19 cellular contexts compared by ENCODE assay signal in the genomic region with DNA sequence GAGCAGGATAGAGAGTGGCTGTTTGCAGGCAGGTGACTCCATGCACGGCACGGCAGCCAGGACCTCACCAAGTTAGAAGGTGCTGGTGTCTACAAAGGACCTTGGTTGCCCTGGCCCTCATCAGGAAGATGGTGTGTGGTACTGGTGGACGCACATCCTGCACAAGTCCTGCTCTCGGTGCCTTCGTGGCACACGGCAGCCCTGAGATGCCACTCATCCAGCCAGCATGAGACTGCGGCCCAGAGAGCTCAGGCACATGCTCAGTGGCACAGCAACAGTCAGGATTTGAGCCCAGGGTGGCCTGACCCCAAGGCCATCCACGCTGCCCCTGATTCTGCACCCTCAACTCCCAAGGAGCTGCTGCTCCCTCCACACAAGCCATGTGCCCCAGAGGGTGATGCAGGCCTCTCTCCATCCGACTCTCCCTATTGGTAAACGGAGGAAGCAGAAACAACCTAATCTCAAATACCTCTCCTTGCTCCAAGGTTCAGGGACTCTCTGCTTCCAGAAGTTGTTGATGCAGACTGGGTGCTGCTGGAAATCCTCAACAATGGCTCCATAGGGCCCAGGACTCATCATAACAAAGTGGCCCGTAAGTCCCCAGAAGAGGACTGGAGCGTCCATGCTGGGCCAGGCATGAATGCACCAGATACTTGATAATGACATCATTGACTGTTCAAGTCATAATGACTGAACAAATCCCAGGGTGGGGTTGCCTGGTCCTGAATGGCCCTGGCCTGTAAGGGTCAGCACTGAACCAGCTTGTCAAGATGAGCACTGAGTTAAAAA.
DNase-seq lines count a peak whose midpoint lies in the region; ATAC-seq, FAIRE-seq and TF ChIP-seq lines count a peak whose summit lies in the region.
"Had no signal": no experiment of that assay in that cellular context is flagged by ENCODE, and none has a peak within 500 bp of the region (broad histone marks: within the 10 kb centered on the region; RNA-seq: fewer than 3 reads in every experiment).

No MANE protein-coding gene starts in this region.

- no peak overlapping the region for H3K23ac ChIP-seq in H1 (ENCODE audit: insufficient read length)

- H3K9me3 ChIP-seq in H1 (ENCODE audit: insufficient read depth in 2 of 2, low read depth in 1 of 2, low read length in 1 of 2) (no peaks in the 10 kb centered on the region), sigmoid colon (peaks cover 0 to 6% (median 3%) of the 10 kb centered on the region in 4 donors)
- H3K9me3 ChIP-seq: HAP-1 had no signal

- H2BK120ac ChIP-seq in H1 (replicated peaks; ENCODE audit: low read depth, low read length): no peak overlapping the region

- no peak overlapping the region for H2AFZ ChIP-seq in H1 (ENCODE audit: low read length)

- H4K5ac ChIP-seq in H1 (ENCODE audit: insufficient read length, low read depth, low read length): no peak overlapping the region

- peaks cover 0 to 11% of the 10 kb centered on the region in 2 experiments; a peak in 1 of 4 replicates for H3K79me2 ChIP-seq in H1 (ENCODE audit: control insufficient read depth in 1 of 2, insufficient read depth in 2 of 2, low read length in 2 of 2)

- H3K27me3 Mint-ChIP-seq in activated CD8-positive, alpha-beta memory T cell treated with anti-CD3 and anti-CD28 coated beads, Interleukin-2, amount 10 ng/mL, durations not matched to agents 7 days and 5 days: peaks cover 23% of the 10 kb centered on the region

- H3K4me1 ChIP-seq in H1 (replicated peaks in 1 of 4; ENCODE audit: control insufficient read depth in 3 of 4, insufficient read depth in 4 of 4, low read length in 3 of 4) (peaks cover 0 to 5% (median 0%) of the 10 kb centered on the region in 4 experiments; a peak in 1 of 7 replicates), sigmoid colon (no peaks in the 10 kb centered on the region)
- H3K4me1 ChIP-seq: HAP-1 had no signal

- no peak overlapping the region for H3K18ac ChIP-seq in H1 (ENCODE audit: extremely low read depth, low read length)

- H4K20me1 ChIP-seq in H1 (replicated peaks in 1 of 2; ENCODE audit: control insufficient read depth in 1 of 2, insufficient read depth in 2 of 2, low read length in 2 of 2): peaks cover 1 to 4% of the 10 kb centered on the region in 2 experiments

- H3K27ac Mint-ChIP-seq in activated CD8-positive, alpha-beta memory T cell treated with anti-CD3 and anti-CD28 coated beads, Interleukin-2, amount 10 ng/mL, durations not matched to agents 7 days and 5 days: no peak overlapping the region

- peaks cover 6% of the 10 kb centered on the region; the same call in 1 of the 2 replicates for H3K79me1 ChIP-seq in H1 (ENCODE audit: low read depth, low read length)

- no peak overlapping the region for H3K14ac ChIP-seq in H1 (ENCODE audit: insufficient read length)

- TF ChIP-seq POLR2A in H1 (IDR thresholded peaks at IDR 0.05; ENCODE audit: control extremely low read depth in 1 of 2, low read depth in 2 of 2, low read length in 2 of 2) (no peak), sigmoid colon (IDR thresholded peaks at IDR 0.05) (no peak)

- H3K4me1 Mint-ChIP-seq in activated CD8-positive, alpha-beta memory T cell treated with anti-CD3 and anti-CD28 coated beads, Interleukin-2, amount 10 ng/mL, durations not matched to agents 7 days and 5 days: no peaks in the 10 kb centered on the region

- H3K36me3 ChIP-seq in H1 (ENCODE audit: control insufficient read depth in 2 of 4, insufficient read depth in 4 of 4, low read length in 3 of 4): no peaks in the 10 kb centered on the region; a peak in 1 of 8 replicates
- H3K36me3 ChIP-seq in sigmoid colon: no peaks in the 10 kb centered on the region
- H3K36me3 ChIP-seq: HAP-1 had no signal

- H3K9me3 Mint-ChIP-seq in activated CD8-positive, alpha-beta memory T cell treated with anti-CD3 and anti-CD28 coated beads, Interleukin-2, amount 10 ng/mL, durations not matched to agents 7 days and 5 days (ENCODE audit: low read depth): peaks cover 3% of the 10 kb centered on the region

- POLR2A ChIA-PET in H1 (lab: Charles Lee; ENCODE audit: partially characterized antibody): interaction anchor here (1.9 kb wide), 1 partner anchor 12 kb away, joined by 4 read pairs; no protein-coding TSS in a partner anchor

- H3K56ac ChIP-seq in H1 (replicated peaks; ENCODE audit: insufficient read length, low read depth, low read length): no peak overlapping the region

- H4K91ac ChIP-seq in H1 (replicated peaks; ENCODE audit: insufficient read length, low read length): no peak overlapping the region

- TF ChIP-seq RAD21 in H1 (IDR thresholded peaks at IDR 0.05 in 1 of 2, conservative IDR thresholded peaks at IDR 0.05 in 1 of 2; ENCODE audit: low read depth in 2 of 2, low read length in 2 of 2): no peak

- no peak for TF ChIP-seq EP300 in H1 (IDR thresholded peaks at IDR 0.05; ENCODE audit: borderline replicate concordance in 1 of 2, low read depth in 2 of 2, low read length in 2 of 2)
- TF ChIP-seq EP300 in sigmoid colon (IDR thresholded peaks at IDR 0.05): no peak

- WGBS in H1 (ENCODE audit: extremely low coverage in 1 of 2, insufficient coverage in 1 of 2, insufficient read length in 1 of 2, insufficient replicate concordance in 2 of 2, low coverage in 1 of 2, low lambda C conversion rate in 2 of 2, missing lambda C conversion rate in 1 of 2), 2 experiments: 90% methylated on average over 12 of the region's 12 CpGs; no CpG with 5 or more reads in 1 of the 2 experiments
- WGBS in sigmoid colon, 2 donors: 85 to 89% methylated on average over 12 of the region's 12 CpGs

- H2BK15ac ChIP-seq in H1 (ENCODE audit: low read length): no peak overlapping the region

- no peak overlapping the region for H4K8ac ChIP-seq in H1 (ENCODE audit: extremely low read depth, insufficient read depth, low read length)

- H3K9ac ChIP-seq in H1 (replicated peaks in 1 of 4; ENCODE audit: extremely low read depth in 1 of 4, low read depth in 3 of 4, low read length in 3 of 4): 0 out of 7 replicates have a peak overlapping the region, but pooled peaks of 1 of the 4 experiments have one; percentile 0

- H3K4me3 Mint-ChIP-seq in activated CD8-positive, alpha-beta memory T cell treated with anti-CD3 and anti-CD28 coated beads, Interleukin-2, amount 10 ng/mL, durations not matched to agents 7 days and 5 days: no peak overlapping the region

- DNase-seq in activated CD8-positive, alpha-beta memory T cell treated with anti-CD3 and anti-CD28 coated beads for 24 hours: peak; percentile 47
- no peak for DNase-seq in activated CD8-positive, alpha-beta memory T cell treated with anti-CD3 and anti-CD28 coated beads, Interleukin-2, amount 10 ng/mL, durations not matched to agents 7 days and 5 days
- DNase-seq in H1 (ENCODE audit: low read depth in 1 of 2, low spot score in 2 of 2) (peak in 1 of 2 experiments; percentile 35), sigmoid colon (peak; percentile 47), NCI-H146 (lab: John Stamatoyannopoulos, UW) (no peak), AG08396 (ENCODE audit: low spot score) (no peak)
- no peak for DNase-seq in stimulated activated CD4-positive, alpha-beta T cell treated with anti-CD3 and anti-CD28 coated beads, Interleukin-12 subunit alpha, Interleukin-12 subunit beta, amount 100 ng/mL, for 4 hours
- DNase-seq: COR-L47; NCI-H1417 treated with DMSO at 0.1 percent for 48 hours; NCI-H2029 treated with DMSO at 0.1 percent for 48 hours; NCI-H2171 treated with DMSO at 0.1 percent for 48 hours; NCI-H446 treated with DMSO at 0.1 percent for 48 hours; NK-92 treated with Interleukin-12 subunit alpha and Interleukin-12 subunit beta, amount 100 ng/mL, for 24 hours; RPMI8226; SIG-M5 had no signal

- H3K4me3 ChIP-seq in H1 (ENCODE audit: extremely low read depth in 1 of 4, insufficient read depth in 2 of 4, low read depth in 3 of 4, low read length in 4 of 4) (no peak overlapping the region), sigmoid colon (no peak overlapping the region)
- H3K4me3 ChIP-seq: HAP-1 had no signal

- FAIRE-seq in H1 (lab: Jason Lieb, UNC): no peak
- FAIRE-seq: GM12892 had no signal

- H3K23me2 ChIP-seq in H1 (ENCODE audit: low read depth, low read length): no peaks in the 10 kb centered on the region

- no peaks in the 10 kb centered on the region for H3K36me3 Mint-ChIP-seq in activated CD8-positive, alpha-beta memory T cell treated with anti-CD3 and anti-CD28 coated beads, Interleukin-2, amount 10 ng/mL, durations not matched to agents 7 days and 5 days

- H3K27ac ChIP-seq in H1 (ENCODE audit: low read depth, low read length) (no peak overlapping the region), sigmoid colon (no peak overlapping the region)
- H3K27ac ChIP-seq: 22Rv1 had no signal

- no peaks in the 10 kb centered on the region for H3K27me3 ChIP-seq in H1 (replicated peaks in 1 of 4; ENCODE audit: control insufficient read depth in 3 of 4, extremely low read depth in 1 of 4, insufficient read depth in 3 of 4, low read length in 3 of 4)
- H3K27me3 ChIP-seq in sigmoid colon: no peaks in the 10 kb centered on the region

- no peak overlapping the region for H3K4me2 ChIP-seq in H1 (ENCODE audit: insufficient read depth in 1 of 2, low read depth in 2 of 2, low read length in 2 of 2)

- peak overlapping the region; percentile 42; the same call in 1 of the 2 replicates for H2AK5ac ChIP-seq in H1 (ENCODE audit: low read depth, low read length)

- intact Hi-C loops in sigmoid colon (cut with DNase I): no loop called here

- CTCF ChIA-PET in activated CD8-positive, alpha-beta memory T cell treated with anti-CD3 and anti-CD28 coated beads, Interleukin-2, amount 10 ng/mL, durations not matched to agents 7 days and 5 days (lab: Charles Lee): no interaction called here
- CTCF ChIA-PET in H1 (lab: Charles Lee; ENCODE audit: partially characterized antibody): interaction anchor here (1.0 to 2.4 kb wide), 2 partner anchors 13 to 66 kb away, joined by 3 to 8 read pairs; no protein-coding TSS in a partner anchor

- no peak overlapping the region for H2BK12ac ChIP-seq in H1 (ENCODE audit: low read depth, low read length)

- no peak for TF ChIP-seq CTCF in H1 (IDR thresholded peaks at IDR 0.05; ENCODE audit: control extremely low read depth in 1 of 3, insufficient read depth in 1 of 3, low read depth in 1 of 3, low read length in 3 of 3)
- no peak for TF ChIP-seq CTCF in sigmoid colon (IDR thresholded peaks at IDR 0.05)

- H3K4ac ChIP-seq in H1 (replicated peaks; ENCODE audit: insufficient read length, low read depth, low read length): no peak overlapping the region

- H2BK5ac ChIP-seq in H1 (ENCODE audit: low read depth, low read length): no peak overlapping the region

- no peak for ATAC-seq in activated CD8-positive, alpha-beta memory T cell treated with anti-CD3 and anti-CD28 coated beads, Interleukin-2, amount 10 ng/mL, durations not matched to agents 7 days and 5 days
- no peak for ATAC-seq in HG03139 (IDR thresholded peaks at IDR 0.05; ENCODE audit: unreplicated experiment)

- no peak overlapping the region for H2BK20ac ChIP-seq in H1 (ENCODE audit: low read length)

TF ChIP-seq in H1, 55 proteins besides CTCF, POLR2A, EP300 and RAD21 (continues in another document):
- no peak for TF ChIP-seq HDAC6 (IDR thresholded peaks at IDR 0.05; ENCODE audit: low read depth, low read length)
- no peak for TF ChIP-seq SIRT6 (IDR thresholded peaks at IDR 0.05; ENCODE audit: low read length)
- no peak for TF ChIP-seq EGR1 (IDR thresholded peaks at IDR 0.05; ENCODE audit: borderline replicate concordance, low read depth, low read length)
- TF ChIP-seq ASH2L (IDR thresholded peaks at IDR 0.05; ENCODE audit: low read length): no peak
- TF ChIP-seq NRF1 (IDR thresholded peaks at IDR 0.05; ENCODE audit: low read depth, low read length): no peak

Comparison
In these comparisons a context has a peak if more than half of its experiments do, and no peak if none do; other contexts are left out.
1. DNase-seq: peak in activated CD8-positive, alpha-beta memory T cell treated with anti-CD3 and anti-CD28 coated beads for 24 hours (single experiment) and sigmoid colon (single experiment); none in activated CD8-positive, alpha-beta memory T cell treated with anti-CD3 and anti-CD28 coated beads, Interleukin-2, amount 10 ng/mL, durations not matched to agents 7 days and 5 days (single experiment), NCI-H146 (single experiment), AG08396 (single experiment) and stimulated activated CD4-positive, alpha-beta T cell treated with anti-CD3 and anti-CD28 coated beads, Interleukin-12 subunit alpha, Interleukin-12 subunit beta, amount 100 ng/mL, for 4 hours (single experiment).